Comparison of ENCODE assay signal across 8 cellular contexts in genomic region chr17:79796570-79797491, GRCh38. TPM values are rescaled to one million over a fixed set of nuclear protein-coding genes. Genes with fewer than 3 reads are reported as not detected.
DNase-seq lines count a peak whose midpoint lies in the region; ATAC-seq and TF ChIP-seq lines count a peak whose summit lies in the region.

TSS of gene CBX8 (minus strand) at chr17:79797077. CDS start at chr17:79796998, 79 bp downstream.

- H3K4me3 ChIP-seq in LNCaP clone FGC (ENCODE audit: low read depth, low read length) (peak within 1 kb of the TSS; percentile 80), fibroblast of pulmonary artery (replicated peaks; ENCODE audit: low read depth, low read length) (peak within 1 kb of the TSS; percentile 75)

- H3K9me3 Mint-ChIP-seq in activated T-helper 2 cell treated with anti-CD3 and anti-CD28 coated beads, Interferon-gamma antibody, Interleukin-2, Interleukin-4, amounts not matched to agents 10 μg/mL and 5 μg/mL and 100 μg/mL, durations not matched to agents 14 hours and 24 hours and 36 hours: no peaks in the 10 kb centered on the region
- no peaks in the 10 kb centered on the region for H3K9me3 Mint-ChIP-seq in natural killer cell

- intact Hi-C loops in activated T-helper 2 cell treated with anti-CD3 and anti-CD28 coated beads, Interferon-gamma antibody, Interleukin-2, Interleukin-4, amounts not matched to agents 10 μg/mL and 5 μg/mL and 100 μg/mL, durations not matched to agents 14 hours and 24 hours and 36 hours (cut with micrococcal nuclease): loop anchor here (2.0 to 5.0 kb wide), 3 partner anchors 14 to 195 kb away; partner anchors contain the start of gene CBX4
- intact Hi-C loops in natural killer cell (cut with micrococcal nuclease): loop anchor here (2.0 to 5.0 kb wide), 3 partner anchors 14 to 50 kb away; partner anchors contain the start of gene CBX4

- peak; percentile 88 to 97 (median 91) for ATAC-seq in natural killer cell

- DNase-seq in Daoy (ENCODE audit: low read depth) (peak; percentile 99), GOT3 (lab: John Stamatoyannopoulos, UW) (peak; percentile 96), LNCaP clone FGC (ENCODE audit: low read depth) (peak; percentile 98), RPMI8226 (peak; percentile 100), fibroblast of pulmonary artery (ENCODE audit: low read depth) (peak; percentile 100), natural killer cell (peak; percentile 99)
- peak; percentile 100 for DNase-seq in activated T-helper 2 cell treated with anti-CD3 and anti-CD28 coated beads, Interferon-gamma antibody, Interleukin-2, Interleukin-4, amounts not matched to agents 10 μg/mL and 5 μg/mL and 100 μg/mL, durations not matched to agents 14 hours and 24 hours and 36 hours (ENCODE audit: low spot score)
- peak; percentile 96 to 98 (median 98) for DNase-seq in stimulated activated naive CD4-positive, alpha-beta T cell (lab: John Stamatoyannopoulos, UW)

- peaks cover 36% of the 10 kb centered on the region for H3K27me3 Mint-ChIP-seq in activated T-helper 2 cell treated with anti-CD3 and anti-CD28 coated beads, Interferon-gamma antibody, Interleukin-2, Interleukin-4, amounts not matched to agents 10 μg/mL and 5 μg/mL and 100 μg/mL, durations not matched to agents 14 hours and 24 hours and 36 hours (ENCODE audit: low read depth)
- peaks cover 24 to 40% of the 10 kb centered on the region in 2 donors for H3K27me3 Mint-ChIP-seq in natural killer cell (ENCODE audit: low read depth in 2 of 2)

- H3K4me1 Mint-ChIP-seq in activated T-helper 2 cell treated with anti-CD3 and anti-CD28 coated beads, Interferon-gamma antibody, Interleukin-2, Interleukin-4, amounts not matched to agents 10 μg/mL and 5 μg/mL and 100 μg/mL, durations not matched to agents 14 hours and 24 hours and 36 hours (ENCODE audit: low read depth): peaks cover 23% of the 10 kb centered on the region
- peaks cover 30 to 37% of the 10 kb centered on the region in 2 donors for H3K4me1 Mint-ChIP-seq in natural killer cell

- TF ChIP-seq CTCF in LNCaP clone FGC (IDR thresholded peaks at IDR 0.05; ENCODE audit: control insufficient read depth, extremely low read depth, insufficient read depth) (no peak), fibroblast of pulmonary artery (IDR thresholded peaks at IDR 0.05; ENCODE audit: low read length, missing control alignments) (no peak), natural killer cell (IDR thresholded peaks at IDR 0.05) (no peak)

- H3K27ac Mint-ChIP-seq in activated T-helper 2 cell treated with anti-CD3 and anti-CD28 coated beads, Interferon-gamma antibody, Interleukin-2, Interleukin-4, amounts not matched to agents 10 μg/mL and 5 μg/mL and 100 μg/mL, durations not matched to agents 14 hours and 24 hours and 36 hours: peak within 1 kb of the TSS; percentile 78
- H3K27ac Mint-ChIP-seq in natural killer cell: peak within 1 kb of the TSS; percentile 75 to 90

- peaks cover 14% of the 10 kb centered on the region for H3K36me3 Mint-ChIP-seq in activated T-helper 2 cell treated with anti-CD3 and anti-CD28 coated beads, Interferon-gamma antibody, Interleukin-2, Interleukin-4, amounts not matched to agents 10 μg/mL and 5 μg/mL and 100 μg/mL, durations not matched to agents 14 hours and 24 hours and 36 hours (ENCODE audit: low read depth)
- H3K36me3 Mint-ChIP-seq in natural killer cell: no peaks in the 10 kb centered on the region

- H3K4me3 Mint-ChIP-seq in activated T-helper 2 cell treated with anti-CD3 and anti-CD28 coated beads, Interferon-gamma antibody, Interleukin-2, Interleukin-4, amounts not matched to agents 10 μg/mL and 5 μg/mL and 100 μg/mL, durations not matched to agents 14 hours and 24 hours and 36 hours (ENCODE audit: low read depth): peak within 1 kb of the TSS; percentile 85
- peak within 1 kb of the TSS; percentile 91 for H3K4me3 Mint-ChIP-seq in natural killer cell

RNA-seq across cellular contexts. Expression of gene CBX8, which starts in this region (rescaled TPM):
- total RNA-seq in Daoy (2014; rRNA removed; shearing (Covaris generic)): 4.5 and 4.9 TPM in 2 replicates
- total RNA-seq in activated T-helper 2 cell treated with anti-CD3 and anti-CD28 coated beads, Interferon-gamma antibody, Interleukin-2, Interleukin-4, amounts not matched to agents 10 μg/mL and 5 μg/mL and 100 μg/mL, durations not matched to agents 14 hours and 24 hours and 36 hours: 8.6 and 9.9 TPM in 2 replicates
- total RNA-seq in natural killer cell: 1 to 10 TPM; 4.0 to 6.4 (median 5.8) TPM

Comparison
In these comparisons a context has a peak if more than half of its experiments do, and no peak if none do; other contexts are left out.
1. Peak in every context shown above with its lines: DNase-seq, ATAC-seq and H3K4me3 ChIP-seq.